In the genomic region with DNA sequence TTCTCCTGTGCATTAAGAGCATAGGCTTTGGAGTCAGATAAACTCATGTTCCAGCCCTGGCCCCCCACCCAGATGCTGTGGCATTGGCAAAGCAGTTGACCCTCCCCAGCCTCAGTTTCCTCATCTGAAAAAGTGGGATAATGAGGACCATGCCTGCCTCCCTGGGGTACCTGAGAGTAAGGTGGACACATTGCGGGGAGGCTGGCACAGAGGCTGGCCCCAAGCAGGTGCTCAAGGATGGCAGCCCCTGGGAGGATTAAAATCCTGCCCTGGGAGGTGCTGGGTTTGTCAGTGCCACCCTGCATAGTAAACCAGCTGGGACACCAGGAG, we compare ENCODE assay signal across 1 cellular context.
TF ChIP-seq lines count a peak whose summit lies in the region.

No MANE protein-coding gene starts in this region.

TF ChIP-seq in HCT116, 20 proteins besides CTCF, POLR2A, EP300 and RAD21:
- TF ChIP-seq EZH2phosphoT487 (IDR thresholded peaks at IDR 0.05; ENCODE audit: borderline replicate concordance), result no peak
- TF ChIP-seq CBX3 (IDR thresholded peaks at IDR 0.05; ENCODE audit: low read depth), result no peak
- TF ChIP-seq, protein P1, sequence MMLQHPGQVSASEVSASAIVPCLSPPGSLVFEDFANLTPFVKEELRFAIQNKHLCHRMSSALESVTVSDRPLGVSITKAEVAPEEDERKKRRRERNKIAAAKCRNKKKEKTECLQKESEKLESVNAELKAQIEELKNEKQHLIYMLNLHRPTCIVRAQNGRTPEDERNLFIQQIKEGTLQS (IDR thresholded peaks at IDR 0.05), result no peak
- TF ChIP-seq JUND (IDR thresholded peaks at IDR 0.05), result no peak
- no peak for TF ChIP-seq SRF (IDR thresholded peaks at IDR 0.05; ENCODE audit: low read depth)
- no peak for TF ChIP-seq CEBPB (IDR thresholded peaks at IDR 0.05; ENCODE audit: low read depth)
- TF ChIP-seq, protein P2, sequence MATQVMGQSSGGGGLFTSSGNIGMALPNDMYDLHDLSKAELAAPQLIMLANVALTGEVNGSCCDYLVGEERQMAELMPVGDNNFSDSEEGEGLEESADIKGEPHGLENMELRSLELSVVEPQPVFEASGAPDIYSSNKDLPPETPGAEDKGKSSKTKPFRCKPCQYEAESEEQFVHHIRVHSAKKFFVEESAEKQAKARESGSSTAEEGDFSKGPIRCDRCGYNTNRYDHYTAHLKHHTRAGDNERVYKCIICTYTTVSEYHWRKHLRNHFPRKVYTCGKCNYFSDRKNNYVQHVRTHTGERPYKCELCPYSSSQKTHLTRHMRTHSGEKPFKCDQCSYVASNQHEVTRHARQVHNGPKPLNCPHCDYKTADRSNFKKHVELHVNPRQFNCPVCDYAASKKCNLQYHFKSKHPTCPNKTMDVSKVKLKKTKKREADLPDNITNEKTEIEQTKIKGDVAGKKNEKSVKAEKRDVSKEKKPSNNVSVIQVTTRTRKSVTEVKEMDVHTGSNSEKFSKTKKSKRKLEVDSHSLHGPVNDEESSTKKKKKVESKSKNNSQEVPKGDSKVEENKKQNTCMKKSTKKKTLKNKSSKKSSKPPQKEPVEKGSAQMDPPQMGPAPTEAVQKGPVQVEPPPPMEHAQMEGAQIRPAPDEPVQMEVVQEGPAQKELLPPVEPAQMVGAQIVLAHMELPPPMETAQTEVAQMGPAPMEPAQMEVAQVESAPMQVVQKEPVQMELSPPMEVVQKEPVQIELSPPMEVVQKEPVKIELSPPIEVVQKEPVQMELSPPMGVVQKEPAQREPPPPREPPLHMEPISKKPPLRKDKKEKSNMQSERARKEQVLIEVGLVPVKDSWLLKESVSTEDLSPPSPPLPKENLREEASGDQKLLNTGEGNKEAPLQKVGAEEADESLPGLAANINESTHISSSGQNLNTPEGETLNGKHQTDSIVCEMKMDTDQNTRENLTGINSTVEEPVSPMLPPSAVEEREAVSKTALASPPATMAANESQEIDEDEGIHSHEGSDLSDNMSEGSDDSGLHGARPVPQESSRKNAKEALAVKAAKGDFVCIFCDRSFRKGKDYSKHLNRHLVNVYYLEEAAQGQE (IDR thresholded peaks at IDR 0.05; ENCODE audit: low read depth), result no peak
- no peak for TF ChIP-seq EZH2 (IDR thresholded peaks at IDR 0.05)
- TF ChIP-seq SIN3A (IDR thresholded peaks at IDR 0.05; ENCODE audit: low read depth), result no peak
